Comparison of ENCODE assay signal across 8 cellular contexts in genomic region chr21:37074546-37074945, GRCh38. TPM values are rescaled to one million over a fixed set of nuclear protein-coding genes. Genes with fewer than 3 reads are reported as not detected.
DNase-seq lines count a peak whose midpoint lies in the region; ATAC-seq and TF ChIP-seq lines count a peak whose summit lies in the region.

No MANE protein-coding gene starts in this region.

- no peaks in the 10 kb centered on the region for H3K36me3 ChIP-seq in CD4-positive, alpha-beta memory T cell (ENCODE audit: insufficient read depth, low read length)
- no peaks in the 10 kb centered on the region for H3K36me3 ChIP-seq in colonic mucosa

- peaks cover 36 to 71% (median 52%) of the 10 kb centered on the region in 4 donors for H3K4me1 Mint-ChIP-seq in CD4-positive, alpha-beta memory T cell
- H3K4me1 Mint-ChIP-seq in neural crest cell = peaks cover 59% of the 10 kb centered on the region

- H3K36me3 Mint-ChIP-seq in CD4-positive, alpha-beta memory T cell = peaks cover 6 to 12% of the 10 kb centered on the region in 2 donors
- H3K36me3 Mint-ChIP-seq in neural crest cell (ENCODE audit: low read depth) = peaks cover 4% of the 10 kb centered on the region

- POLR2A ChIA-PET in CD4-positive, alpha-beta memory T cell (lab: Charles Lee; ENCODE audit: partially characterized antibody) = interaction anchor here (1.6 kb wide), 1 partner anchor 193 kb away, joined by 7 read pairs; the partner anchor contains the start of gene VPS26C

- TF ChIP-seq CTCF in LNCaP clone FGC (IDR thresholded peaks at IDR 0.05; ENCODE audit: control insufficient read depth, extremely low read depth, insufficient read depth) (no peak), colonic mucosa (IDR thresholded peaks at IDR 0.05) (no peak), neural crest cell (conservative IDR thresholded peaks at IDR 0.05) (no peak)

- CTCF ChIA-PET in CD4-positive, alpha-beta memory T cell (lab: Charles Lee; ENCODE audit: partially characterized antibody) = no interaction called here

- no peak for DNase-seq in CD4-positive, alpha-beta memory T cell
- no peak for DNase-seq in LNCaP clone FGC (ENCODE audit: low read depth)
- DNase-seq in colonic mucosa = no peak
- no peak for DNase-seq in neural crest cell (ENCODE audit: low read depth, low spot score)
- DNase-seq in DMS53 treated with DMSO at 0.1 percent for 48 hours (lab: John Stamatoyannopoulos, UW; ENCODE audit: unreplicated experiment) = no peak
- DNase-seq in NCI-H2171 treated with DMSO at 0.1 percent for 48 hours (lab: John Stamatoyannopoulos, UW) = no peak
- no peak for DNase-seq in activated CD4-positive, alpha-beta T cell treated with anti-CD3 and anti-CD28 coated beads, Interleukin-2, amount 50 U/mL, for 1 hour

- peak overlapping the region; percentile 92 to 100 (median 98) for H3K27ac Mint-ChIP-seq in CD4-positive, alpha-beta memory T cell
- H3K27ac Mint-ChIP-seq in neural crest cell (ENCODE audit: unreplicated experiment) = peak overlapping the region; percentile 97

- intact Hi-C loops in CD4-positive, alpha-beta memory T cell (cut with micrococcal nuclease) = loop anchor here (5.0 kb wide), 1 partner anchor 1693 kb away; no protein-coding TSS in a partner anchor
- intact Hi-C loops in colonic mucosa (cut with DNase I) = no loop called here

- peaks cover 0 to 10% (median 3%) of the 10 kb centered on the region in 8 donors for H3K9me3 Mint-ChIP-seq in CD4-positive, alpha-beta memory T cell
- H3K9me3 Mint-ChIP-seq in neural crest cell = peaks cover 4% of the 10 kb centered on the region

- H3K4me1 ChIP-seq in CD4-positive, alpha-beta memory T cell (ENCODE audit: insufficient read depth, low read length) = peaks cover 42% of the 10 kb centered on the region
- no peaks in the 10 kb centered on the region for H3K4me1 ChIP-seq in colonic mucosa

- H3K27ac ChIP-seq in CD4-positive, alpha-beta memory T cell (ENCODE audit: low read depth, low read length) = peak overlapping the region; percentile 91
- H3K27ac ChIP-seq in colonic mucosa = no peak overlapping the region

- no peaks in the 10 kb centered on the region for H3K9me3 ChIP-seq in CD4-positive, alpha-beta memory T cell (ENCODE audit: control insufficient read depth in 1 of 2, low read length in 2 of 2)
- no peaks in the 10 kb centered on the region for H3K9me3 ChIP-seq in colonic mucosa

- ATAC-seq in GM21515 (IDR thresholded peaks at IDR 0.05; ENCODE audit: unreplicated experiment) = no peak

- H3K27me3 Mint-ChIP-seq in CD4-positive, alpha-beta memory T cell = no peaks in the 10 kb centered on the region
- no peaks in the 10 kb centered on the region for H3K27me3 Mint-ChIP-seq in neural crest cell (ENCODE audit: low read depth)

- peak overlapping the region; percentile 66 to 91 for H3K4me3 ChIP-seq in CD4-positive, alpha-beta memory T cell (ENCODE audit: low read length in 2 of 2)
- H3K4me3 ChIP-seq in LNCaP clone FGC (ENCODE audit: low read depth, low read length) (peak overlapping the region; percentile 93), colonic mucosa (peak overlapping the region; percentile 85)

- peak overlapping the region in 1 of 2 donors; percentile 94 for H3K9ac ChIP-seq in colonic mucosa (ENCODE audit: low read depth in 2 of 2, low read length in 2 of 2)

- H3K27me3 ChIP-seq in CD4-positive, alpha-beta memory T cell (ENCODE audit: insufficient read depth, low read length) = no peaks in the 10 kb centered on the region
- no peaks in the 10 kb centered on the region for H3K27me3 ChIP-seq in colonic mucosa

- peak overlapping the region; percentile 95 to 100 (median 98) for H3K4me3 Mint-ChIP-seq in CD4-positive, alpha-beta memory T cell
- H3K4me3 Mint-ChIP-seq in neural crest cell = peak overlapping the region; percentile 97

RNA-seq across cellular contexts. Expression of gene TTC3, which starts 1.5 kb away (rescaled TPM):
- total RNA-seq in CD4-positive, alpha-beta memory T cell = 100 to 1,000 TPM; 163 to 171 TPM
- polyA plus RNA-seq in CD4-positive, alpha-beta memory T cell = 100 to 1,000 TPM in 1 of 2 donors, 10 to 100 TPM in 1; 36.4 to 109 TPM
- total RNA-seq in colonic mucosa (100 to 1,000 TPM in 1 of 2 donors, 10 to 100 TPM in 1; 85.8 to 125 TPM), neural crest cell (216 and 219 TPM in 2 replicates)

RNA-seq across cellular contexts. Expression of gene PIGP, which starts 1.7 kb away (rescaled TPM):
- total RNA-seq in CD4-positive, alpha-beta memory T cell = 10 to 100 TPM; 17.2 to 19.7 TPM
- 10 to 100 TPM; 31.4 to 31.5 TPM for polyA plus RNA-seq in CD4-positive, alpha-beta memory T cell
- total RNA-seq in colonic mucosa (10 to 100 TPM; 19.8 to 28.8 TPM), neural crest cell (16.1 and 16.5 TPM in 2 replicates)
